12 cellular contexts compared by ENCODE assay signal in genomic region chr6:73514746-73515110, GRCh38. TPM values are rescaled to one million over a fixed set of nuclear protein-coding genes. Genes with fewer than 3 reads are reported as not detected.
DNase-seq lines count a peak whose midpoint lies in the region; ATAC-seq, FAIRE-seq and TF ChIP-seq lines count a peak whose summit lies in the region.
"Had no signal": no experiment of that assay in that cellular context is flagged by ENCODE, and none has a peak within 500 bp of the region (broad histone marks: within the 10 kb centered on the region; RNA-seq: fewer than 3 reads in every experiment).

No MANE protein-coding gene starts in this region.

- ATAC-seq in GM18517 (IDR thresholded peaks at IDR 0.05; ENCODE audit: unreplicated experiment): peak; percentile 3
- ATAC-seq in RWPE2 (ENCODE audit: low read depth): peak; percentile 1
- ATAC-seq in left lobe of liver: no peak
- no peak for ATAC-seq in GM18873 (IDR thresholded peaks at IDR 0.05; ENCODE audit: low FRiP score, unreplicated experiment)

- no peak for TF ChIP-seq POLR2A in esophagus squamous epithelium (IDR thresholded peaks at IDR 0.05)

- 24 to 30% methylated on average over 3 of the region's 3 CpGs for WGBS in esophagus squamous epithelium, 2 donors

- H3K27me3 ChIP-seq in RWPE2 (ENCODE audit: insufficient read depth, poor library complexity, severe bottlenecking) (no peaks in the 10 kb centered on the region), esophagus squamous epithelium (no peaks in the 10 kb centered on the region)

- intact Hi-C loops in esophagus squamous epithelium (cut with DNase I): no loop called here

- TF ChIP-seq CTCF in 22Rv1 (IDR thresholded peaks at IDR 0.05): no peak
- TF ChIP-seq CTCF in RWPE2 (IDR thresholded peaks at IDR 0.05; ENCODE audit: poor library complexity, severe bottlenecking): no peak
- no peak for TF ChIP-seq CTCF in esophagus squamous epithelium (IDR thresholded peaks at IDR 0.05)

- H3K36me3 ChIP-seq in RWPE2 (ENCODE audit: low read depth): peaks cover 50% of the 10 kb centered on the region
- H3K36me3 ChIP-seq in esophagus squamous epithelium: peaks cover 9 to 60% (median 22%) of the 10 kb centered on the region in 3 donors

- no peak for DNase-seq in RWPE2 (ENCODE audit: low spot score)
- no peak for DNase-seq in esophagus squamous epithelium (lab: John Stamatoyannopoulos, UW)
- no peak for DNase-seq in urothelium cell line (ENCODE audit: low spot score)
- DNase-seq in left lobe of liver (ENCODE audit: low spot score): no peak
- DNase-seq in NCI-H2081 (lab: John Stamatoyannopoulos, UW): no peak
- DNase-seq: amygdala, GF-D8, NCI-H446 treated with DMSO at 0.1 percent for 48 hours had no signal

- H3K4me3 ChIP-seq in RWPE2 (ENCODE audit: severe bottlenecking): no peak overlapping the region
- H3K4me3 ChIP-seq in esophagus squamous epithelium: no peak overlapping the region

- no peaks in the 10 kb centered on the region for H3K9me3 ChIP-seq in RWPE2 (ENCODE audit: severe bottlenecking)
- H3K9me3 ChIP-seq in esophagus squamous epithelium: no peaks in the 10 kb centered on the region

- FAIRE-seq in urothelium cell line (lab: Jason Lieb, UNC): no peak
- FAIRE-seq: islet of Langerhans had no signal

- H3K4me1 ChIP-seq in RWPE2 (ENCODE audit: insufficient read depth, poor library complexity, severe bottlenecking) (no peaks in the 10 kb centered on the region), esophagus squamous epithelium (peaks cover 0 to 56% (median 33%) of the 10 kb centered on the region in 3 donors)

- H3K27ac ChIP-seq in 22Rv1 (peak overlapping the region; percentile 99), RWPE2 (ENCODE audit: poor library complexity, severe bottlenecking) (peak overlapping the region; percentile 97), esophagus squamous epithelium (peak overlapping the region; percentile 24 to 69 (median 33))

RNA-seq across cellular contexts. Expression of gene EEF1A1, which starts 6.1 kb away (rescaled TPM):
- over 10,000 TPM in 1 of 4 donors, 1,000 to 10,000 TPM in 3; 4,136 to 11,610 (median 7,059) TPM for total RNA-seq in esophagus squamous epithelium
- 3,300 TPM for total RNA-seq in left lobe of liver

RNA-seq across cellular contexts. Expression of gene MTO1, which starts 53.2 kb away (rescaled TPM):
- total RNA-seq in esophagus squamous epithelium (10 to 100 TPM; 19.5 to 27.8 (median 24.3) TPM), left lobe of liver (30.4 TPM)

Comparison
In these comparisons a context has a peak if more than half of its experiments do, and no peak if none do; other contexts are left out.
1. H3K27ac ChIP-seq: peak in every context shown above with its lines; median percentile 99 in 22Rv1; 97 in RWPE2; 33 in esophagus squamous epithelium.
2. ATAC-seq: peak in GM18517 (single experiment) and RWPE2 (single experiment); none in left lobe of liver (single experiment) and GM18873 (single experiment).